9 cellular contexts compared by ENCODE assay signal in genomic region chr1:234986750-234987414, GRCh38.
DNase-seq lines count a peak whose midpoint lies in the region; ATAC-seq and TF ChIP-seq lines count a peak whose summit lies in the region.
"Had no signal": no experiment of that assay in that cellular context is flagged by ENCODE, and none has a peak within 500 bp of the region (broad histone marks: within the 10 kb centered on the region; RNA-seq: fewer than 3 reads in every experiment).

No MANE protein-coding gene starts in this region.

- H3K27me3 ChIP-seq in CD4-positive, CD25-positive, alpha-beta regulatory T cell (ENCODE audit: control insufficient read depth, insufficient read depth, low read length), result no peaks in the 10 kb centered on the region
- H3K27me3 ChIP-seq in esophagus muscularis mucosa (no peaks in the 10 kb centered on the region), neuronal stem cell (ENCODE audit: control insufficient read depth in 3 of 3, insufficient read depth in 3 of 3, low read depth in 1 of 3, low read length in 3 of 3) (no peaks in the 10 kb centered on the region)

- no peak overlapping the region for H3K23ac ChIP-seq in neuronal stem cell (ENCODE audit: low read depth, low read length, poor library complexity)

- no peak for DNase-seq in CD4-positive, CD25-positive, alpha-beta regulatory T cell
- DNase-seq in SK-MEL-5 (ENCODE audit: low read depth, low spot score) (peak; percentile 68), esophagus muscularis mucosa (ENCODE audit: extremely low spot score) (no peak), neuronal stem cell (ENCODE audit: low spot score) (peak; percentile 37), NCI-H2227 (lab: John Stamatoyannopoulos, UW; ENCODE audit: unreplicated experiment) (no peak), T1000 (lab: John Stamatoyannopoulos, UW) (no peak)
- DNase-seq: KBM-7 had no signal

- no peak for TF ChIP-seq CTCF in esophagus muscularis mucosa (IDR thresholded peaks at IDR 0.05)

- no peak overlapping the region for H3K4me2 ChIP-seq in neuronal stem cell (ENCODE audit: insufficient read depth, low read length, poor library complexity, severe bottlenecking)

- H3K27ac ChIP-seq in CD4-positive, CD25-positive, alpha-beta regulatory T cell (ENCODE audit: insufficient read depth, low read length, poor library complexity, severe bottlenecking), result no peak overlapping the region
- H3K27ac ChIP-seq in esophagus muscularis mucosa (replicated peaks in 1 of 4), result peak overlapping the region; percentile 91 to 97 (median 94)
- H3K27ac ChIP-seq in neuronal stem cell (replicated peaks; ENCODE audit: low read length), result peak overlapping the region; percentile 90

- H3K4me3 ChIP-seq in CD4-positive, CD25-positive, alpha-beta regulatory T cell (ENCODE audit: low read depth, low read length), result no peak overlapping the region
- H3K4me3 ChIP-seq in esophagus muscularis mucosa (no peak overlapping the region), neuronal stem cell (ENCODE audit: low read length in 2 of 2) (no peak overlapping the region)

- intact Hi-C loops in esophagus muscularis mucosa (cut with DNase I), result no loop called here

- H3K9me3 Mint-ChIP-seq in CD4-positive, CD25-positive, alpha-beta regulatory T cell, result peaks cover 0 to 2% (median 0%) of the 10 kb centered on the region in 7 donors

- H3K4me1 ChIP-seq in CD4-positive, CD25-positive, alpha-beta regulatory T cell (ENCODE audit: control insufficient read depth, insufficient read depth, low read length, poor library complexity, severe bottlenecking), result peaks cover 26% of the 10 kb centered on the region
- H3K4me1 ChIP-seq in esophagus muscularis mucosa (peaks cover 54 to 76% (median 71%) of the 10 kb centered on the region in 4 donors), neuronal stem cell (ENCODE audit: control insufficient read depth in 2 of 2, insufficient read depth in 1 of 2, low read depth in 1 of 2, low read length in 2 of 2) (peaks cover 21 to 31% of the 10 kb centered on the region in 2 donors)

- H3K9me3 ChIP-seq in CD4-positive, CD25-positive, alpha-beta regulatory T cell (ENCODE audit: control insufficient read depth in 2 of 2, low read length in 2 of 2), result no peaks in the 10 kb centered on the region
- H3K9me3 ChIP-seq in esophagus muscularis mucosa (peaks cover 0 to 4% (median 0%) of the 10 kb centered on the region in 4 donors), neuronal stem cell (replicated peaks in 1 of 2; ENCODE audit: control insufficient read depth in 2 of 2, insufficient read depth in 1 of 2, low read depth in 1 of 2, low read length in 2 of 2) (no peaks in the 10 kb centered on the region)

- H2AK5ac ChIP-seq in neuronal stem cell (ENCODE audit: low read depth, low read length), result no peak overlapping the region

- peak overlapping the region; percentile 47 to 81 (median 74) for H3K27ac Mint-ChIP-seq in CD4-positive, CD25-positive, alpha-beta regulatory T cell

- no peaks in the 10 kb centered on the region for H3K36me3 ChIP-seq in CD4-positive, CD25-positive, alpha-beta regulatory T cell (ENCODE audit: control insufficient read depth, insufficient read depth, low read length)
- H3K36me3 ChIP-seq in esophagus muscularis mucosa, result no peaks in the 10 kb centered on the region
- H3K36me3 ChIP-seq in neuronal stem cell (replicated peaks in 1 of 2; ENCODE audit: control insufficient read depth in 2 of 2, insufficient read depth in 2 of 2, low read length in 2 of 2), result no peaks in the 10 kb centered on the region

- no peak overlapping the region for H2BK5ac ChIP-seq in neuronal stem cell (ENCODE audit: low read length)

- TF ChIP-seq EP300 in esophagus muscularis mucosa (IDR thresholded peaks at IDR 0.05), result no peak

- no peak overlapping the region for H2BK15ac ChIP-seq in neuronal stem cell (ENCODE audit: low read length)

- H4K91ac ChIP-seq in neuronal stem cell (ENCODE audit: low read depth, low read length, poor library complexity), result no peak overlapping the region

- in situ Hi-C loops in SK-MEL-5 (cut with HindIII; ENCODE audit: low pct_unique_long_range_greater_than_20kb, low sequenced_read_pairs), result no loop called here

- H2BK12ac ChIP-seq in neuronal stem cell (ENCODE audit: low read length), result no peak overlapping the region

- ATAC-seq in CD4-positive, CD25-positive, alpha-beta regulatory T cell (ENCODE audit: low read depth in 2 of 2), result no peak
- ATAC-seq in HG03342 (IDR thresholded peaks at IDR 0.05; ENCODE audit: unreplicated experiment) (no peak), GM18498 (IDR thresholded peaks at IDR 0.05; ENCODE audit: unreplicated experiment) (no peak)

- no peaks in the 10 kb centered on the region for H3K27me3 Mint-ChIP-seq in CD4-positive, CD25-positive, alpha-beta regulatory T cell

- no peak overlapping the region for H3K4ac ChIP-seq in neuronal stem cell (ENCODE audit: low read length)

- H3K18ac ChIP-seq in neuronal stem cell (ENCODE audit: low read length), result peak overlapping the region; percentile 61

- no peak overlapping the region for H3K9ac ChIP-seq in neuronal stem cell (ENCODE audit: low read depth, low read length, poor library complexity)

- no peaks in the 10 kb centered on the region for H3K36me3 Mint-ChIP-seq in CD4-positive, CD25-positive, alpha-beta regulatory T cell

- TF ChIP-seq POLR2A in esophagus muscularis mucosa (IDR thresholded peaks at IDR 0.05; ENCODE audit: low read depth), result no peak

- H2BK120ac ChIP-seq in neuronal stem cell (ENCODE audit: low read depth, low read length), result no peak overlapping the region

- peak overlapping the region in 2 of 4 donors; percentile 29 to 42 for H3K4me3 Mint-ChIP-seq in CD4-positive, CD25-positive, alpha-beta regulatory T cell

- peaks cover 14 to 61% (median 42%) of the 10 kb centered on the region in 4 donors for H3K4me1 Mint-ChIP-seq in CD4-positive, CD25-positive, alpha-beta regulatory T cell

- no peak overlapping the region for H4K8ac ChIP-seq in neuronal stem cell (ENCODE audit: low read depth, low read length)

- WGBS in esophagus muscularis mucosa, result 54% methylated on average over 8 of the region's 9 CpGs
- WGBS in neuronal stem cell (ENCODE audit: extremely low coverage in 2 of 2, insufficient read length in 2 of 2, insufficient replicate concordance in 1 of 2), 2 donors, result no CpG with 5 or more reads among the region's 9 CpGs

- H3K14ac ChIP-seq in neuronal stem cell (ENCODE audit: low read length), result no peak overlapping the region

- H2AFZ ChIP-seq in neuronal stem cell (ENCODE audit: low read length), result peak overlapping the region; percentile 85

- no peaks in the 10 kb centered on the region for H3K79me1 ChIP-seq in neuronal stem cell (ENCODE audit: low read depth, low read length)

Comparison
In these comparisons a context has a peak if more than half of its experiments do, and no peak if none do; other contexts are left out.
1. DNase-seq: peak in SK-MEL-5 (single experiment) and neuronal stem cell (single experiment); none in CD4-positive, CD25-positive, alpha-beta regulatory T cell (0 of 3), esophagus muscularis mucosa (single experiment), NCI-H2227 (single experiment) and T1000 (single experiment).